ENCODE assay signal across 15 cellular contexts in genomic region chr11:33695051-33695566, GRCh38. TPM values are rescaled to one million over a fixed set of nuclear protein-coding genes. Genes with fewer than 3 reads are reported as not detected.
A peak's percentile ranks its signal among the peaks of the same experiment; 100 is the strongest.
DNase-seq lines count a peak whose midpoint lies in the region; ATAC-seq and TF ChIP-seq lines count a peak whose summit lies in the region.
"Had no signal": no experiment of that assay in that cellular context is flagged by ENCODE, and none has a peak within 500 bp of the region (broad histone marks: within the 10 kb centered on the region; RNA-seq: fewer than 3 reads in every experiment).

No MANE protein-coding gene starts in this region.

- dilution Hi-C loops in mammary epithelial cell (cut with HindIII; ENCODE audit: low sequenced_read_pairs) = loop anchor here (25.0 kb wide), 1 partner anchor 333 kb away; no protein-coding TSS in a partner anchor

- TF ChIP-seq POLR2A in gastrocnemius medialis (IDR thresholded peaks at IDR 0.05) = no peak

- no TSS peak for BruUV-seq in mammary epithelial cell (replicated peaks; lab: Mats Ljungman, UMichigan)

- in situ Hi-C loops in mammary epithelial cell (cut with MboI; ENCODE audit: low sequenced_read_pairs in 2 of 2) = loop anchor here (25.0 kb wide), 2 partner anchors 533 to 733 kb away; partner anchors contain the start of gene CSTF3 (in 2 of the 2)
- in situ Hi-C loops in gastrocnemius medialis (cut with MboI; ENCODE audit: low sequenced_read_pairs in 4 of 4) = loop anchor here in 1 of 4 donors (25.0 kb wide), 2 partner anchors 433 to 533 kb away; partner anchors contain the start of genes CSTF3 and HIPK3

- no peak overlapping the region for H3K4me3 ChIP-seq in KMS-11 (IDR thresholded peaks at IDR 0.05; ENCODE audit: insufficient read depth, low read depth, low read length)
- no peak overlapping the region for H3K4me3 ChIP-seq in mammary epithelial cell (replicated peaks in 1 of 3; ENCODE audit: insufficient read depth in 1 of 3, low read depth in 2 of 3, low read length in 3 of 3)
- H3K4me3 ChIP-seq in gastrocnemius medialis = no peak overlapping the region
- H3K4me3 ChIP-seq: colonic mucosa, thoracic aorta had no signal

- H3K9ac ChIP-seq in KMS-11 (no peak overlapping the region), mammary epithelial cell (ENCODE audit: insufficient read depth, low read length) (no peak overlapping the region)

- intact Hi-C loops in mammary epithelial cell (cut with micrococcal nuclease) = no loop called here
- intact Hi-C loops in gastrocnemius medialis (cut with DNase I; ENCODE audit: low total_unique reads) = loop anchor here (10.0 kb wide), 1 partner anchor 730 kb away; no protein-coding TSS in a partner anchor

- H3K4me2 ChIP-seq in KMS-11 (peak overlapping the region; percentile 13; the same call in 1 of the 2 replicates), mammary epithelial cell (ENCODE audit: insufficient read depth, low read depth, low read length) (no peak overlapping the region)

- H3K36me3 ChIP-seq in KMS-11 (ENCODE audit: insufficient read depth) = no peaks in the 10 kb centered on the region
- H3K36me3 ChIP-seq in mammary epithelial cell (ENCODE audit: insufficient read depth, low read length) = no peaks in the 10 kb centered on the region
- no peaks in the 10 kb centered on the region for H3K36me3 ChIP-seq in gastrocnemius medialis
- H3K36me3 ChIP-seq: colonic mucosa, thoracic aorta had no signal

- no peaks in the 10 kb centered on the region for H4K20me1 ChIP-seq in KMS-11 (ENCODE audit: insufficient read depth)
- H4K20me1 ChIP-seq in mammary epithelial cell (ENCODE audit: insufficient read depth, low read length) = no peaks in the 10 kb centered on the region

- DNase-seq in mammary epithelial cell (no peak), left lobe of liver (ENCODE audit: low spot score) (peak; percentile 62), gastrocnemius medialis (peak in 1 of 2 donors; percentile 53), OCI-M2 (lab: John Stamatoyannopoulos, UW; ENCODE audit: unreplicated experiment) (no peak)
- DNase-seq in NK-92 treated with Interleukin-12 subunit alpha and Interleukin-12 subunit beta, amount 100 ng/mL, for 24 hours (lab: John Stamatoyannopoulos, UW) = no peak
- DNase-seq: activated B cell treated with CpG ODN at 0.5 μM for 24 hours; activated CD8-positive, alpha-beta memory T cell treated with anti-CD3 and anti-CD28 coated beads, Interleukin-2, amount 50 U/mL, for 48 hours; activated naive CD8-positive, alpha-beta T cell treated with anti-CD3 and anti-CD28 coated beads for 36 hours; CD4-positive, alpha-beta memory T cell; colonic mucosa; NCI-H187 treated with DMSO at 0.1 percent for 48 hours had no signal

- H3K27me3 ChIP-seq in KMS-11 (ENCODE audit: insufficient read depth, low read depth) = no peaks in the 10 kb centered on the region
- H3K27me3 ChIP-seq in mammary epithelial cell (ENCODE audit: insufficient read depth, low read length) = no peaks in the 10 kb centered on the region
- H3K27me3 ChIP-seq in gastrocnemius medialis = no peaks in the 10 kb centered on the region
- H3K27me3 ChIP-seq: colonic mucosa had no signal

- H3K4me1 ChIP-seq in KMS-11 (ENCODE audit: low read depth, poor library complexity, severe bottlenecking) = peaks cover 30% of the 10 kb centered on the region
- H3K4me1 ChIP-seq in mammary epithelial cell (ENCODE audit: insufficient read depth, low read length) = peaks cover 81% of the 10 kb centered on the region
- peaks cover 32 to 57% of the 10 kb centered on the region in 2 donors for H3K4me1 ChIP-seq in gastrocnemius medialis

- CTCF ChIA-PET in mammary epithelial cell (lab: Charles Lee; ENCODE audit: low non-redundant PET) = no interaction called here

- ATAC-seq in left lobe of liver (peak; percentile 65), gastrocnemius medialis (peak in 1 of 2 donors; percentile 5), HG02981 (IDR thresholded peaks at IDR 0.05; ENCODE audit: unreplicated experiment) (no peak), HG03159 (IDR thresholded peaks at IDR 0.05; ENCODE audit: unreplicated experiment) (no peak)

- TF ChIP-seq CTCF in KMS-11 (conservative IDR thresholded peaks at IDR 0.05; ENCODE audit: low read depth, low read length) (no peak), mammary epithelial cell (conservative IDR thresholded peaks at IDR 0.05 in 1 of 2, IDR thresholded peaks at IDR 0.05 in 1 of 2; ENCODE audit: extremely low read depth in 1 of 2, insufficient read depth in 1 of 2, low read depth in 1 of 2, low read length in 2 of 2) (no peak), gastrocnemius medialis (IDR thresholded peaks at IDR 0.05 in 4 of 5, conservative IDR thresholded peaks at IDR 0.05 in 1 of 5) (no peak)

- H3K9me3 ChIP-seq in mammary epithelial cell (replicated peaks; ENCODE audit: insufficient read depth, low read length) (no peaks in the 10 kb centered on the region), gastrocnemius medialis (no peaks in the 10 kb centered on the region)
- H3K9me3 ChIP-seq: colonic mucosa, thoracic aorta had no signal

- 55% methylated on average over 4 of the region's 4 CpGs for WGBS in mammary epithelial cell (ENCODE audit: low coverage, missing lambda C conversion rate)

- H3K79me2 ChIP-seq in KMS-11 (ENCODE audit: insufficient read depth, low read depth) (no peaks in the 10 kb centered on the region), mammary epithelial cell (ENCODE audit: insufficient read depth, low read length) (no peaks in the 10 kb centered on the region)

- no peak overlapping the region for H3K27ac ChIP-seq in KMS-11
- H3K27ac ChIP-seq in mammary epithelial cell (ENCODE audit: insufficient read depth, low read depth, low read length) = peak overlapping the region; percentile 17
- H3K27ac ChIP-seq in gastrocnemius medialis = peak overlapping the region; percentile 72 to 84 (median 77)
- H3K27ac ChIP-seq: colonic mucosa, thoracic aorta had no signal

- H2AFZ ChIP-seq in KMS-11 (ENCODE audit: low read depth) = no peak overlapping the region
- H2AFZ ChIP-seq in mammary epithelial cell (ENCODE audit: low read depth, low read length) = no peak overlapping the region

RNA-seq across cellular contexts. Expression of gene C11orf91, which starts 5.5 kb away (rescaled TPM):
- total RNA-seq in mammary epithelial cell (1 to 10 TPM in 1 of 2 donors, not detected in 1; 7.6 TPM), left lobe of liver (not detected), gastrocnemius medialis (not detected)
- 0.08 TPM for polyA plus RNA-seq in mammary epithelial cell
- not detected for polyA minus RNA-seq in mammary epithelial cell
- total RNA-seq: colonic mucosa, thoracic aorta had no signal
- polyA plus RNA-seq: CD4-positive, alpha-beta memory T cell had no signal

RNA-seq across cellular contexts. Expression of gene CD59, which starts 41.1 kb away (rescaled TPM):
- total RNA-seq in mammary epithelial cell (1,000 to 10,000 TPM; 1,038 to 1,326 TPM), left lobe of liver (149 TPM), gastrocnemius medialis (100 to 1,000 TPM; 476 to 717 (median 695) TPM)
- polyA plus RNA-seq in mammary epithelial cell = 1,397 TPM
- 796 TPM for polyA minus RNA-seq in mammary epithelial cell
